ENCODE assay signal across 20 cellular contexts in the genomic region with DNA sequence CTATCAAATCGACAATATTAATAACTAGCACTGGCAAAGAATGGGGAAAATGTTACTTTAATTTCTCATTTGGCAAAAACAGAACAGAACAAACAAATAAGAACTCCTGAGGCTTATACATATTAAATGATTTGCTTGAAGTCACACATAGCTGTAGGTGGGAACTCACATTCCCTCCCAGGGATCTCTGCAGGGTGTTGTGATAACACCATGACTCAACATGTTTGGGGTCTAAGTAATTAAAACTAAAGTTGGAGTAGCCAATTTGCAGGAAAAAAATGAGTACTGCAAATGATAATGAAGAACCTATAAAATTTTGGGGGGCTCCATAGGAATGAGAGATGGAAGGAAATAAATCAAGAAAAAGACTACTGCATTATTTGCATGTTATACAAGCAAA. TPM values are rescaled to one million over a fixed set of nuclear protein-coding genes. Genes with fewer than 3 reads are reported as not detected.
DNase-seq lines count a peak whose midpoint lies in the region; ATAC-seq and TF ChIP-seq lines count a peak whose summit lies in the region.
"Had no signal": no experiment of that assay in that cellular context is flagged by ENCODE, and none has a peak within 500 bp of the region (broad histone marks: within the 10 kb centered on the region; RNA-seq: fewer than 3 reads in every experiment).

No MANE protein-coding gene starts in this region.

- ATAC-seq in gastroesophageal sphincter, result no peak
- ATAC-seq: CD8-positive, alpha-beta T cell; GM12878 had no signal

- H2BK15ac ChIP-seq in mesendoderm (replicated peaks; ENCODE audit: low read depth), result no peak overlapping the region

- H3K18ac ChIP-seq in mesendoderm (ENCODE audit: low read length), result no peak overlapping the region

- H3K27me3 Mint-ChIP-seq in mesothelial cell of epicardium (ENCODE audit: low read depth), result peaks cover 32% of the 10 kb centered on the region

- no peaks in the 10 kb centered on the region for H3K9me3 Mint-ChIP-seq in mesothelial cell of epicardium
- H3K9me3 Mint-ChIP-seq: CD8-positive, alpha-beta T cell had no signal

- no peak overlapping the region for H2AFZ ChIP-seq in osteoblast (ENCODE audit: low read length)

- H3K36me3 ChIP-seq in mesendoderm (ENCODE audit: control insufficient read depth, insufficient read depth, low read length) (no peaks in the 10 kb centered on the region), gastroesophageal sphincter (no peaks in the 10 kb centered on the region), osteoblast (ENCODE audit: insufficient read depth, low read length) (no peaks in the 10 kb centered on the region)
- H3K36me3 ChIP-seq: BLaER1 had no signal

- TF ChIP-seq POLR2A in gastroesophageal sphincter (IDR thresholded peaks at IDR 0.05), result no peak

- H3K4me2 ChIP-seq in mesendoderm (ENCODE audit: low read length) (no peak overlapping the region), osteoblast (ENCODE audit: insufficient read depth, low read length) (no peak overlapping the region)
- H3K4me2 ChIP-seq: BLaER1 had no signal

- no peak overlapping the region for H2AK5ac ChIP-seq in mesendoderm (ENCODE audit: low read length)

- TF ChIP-seq CTCF in gastroesophageal sphincter (IDR thresholded peaks at IDR 0.05) (no peak), osteoblast (IDR thresholded peaks at IDR 0.05; ENCODE audit: extremely low read depth, low read depth, low read length) (no peak), mesothelial cell of epicardium (IDR thresholded peaks at IDR 0.05; ENCODE audit: unreplicated experiment) (no peak)

- WGBS in mesendoderm (ENCODE audit: extremely low coverage, insufficient coverage, low lambda C conversion rate), result no CpG with 5 or more reads among the region's 1 CpG
- WGBS in gastroesophageal sphincter (ENCODE audit: low coverage in 1 of 2), 2 donors, result 86 to 100% methylated on average over 1 of the region's 1 CpG

- H3K4me1 Mint-ChIP-seq in mesothelial cell of epicardium, result peaks cover 3% of the 10 kb centered on the region
- H3K4me1 Mint-ChIP-seq: B cell; CD4-positive, CD25-positive, alpha-beta regulatory T cell had no signal

- DNase-seq in NCI-H2171 treated with DMSO at 0.1 percent for 48 hours (lab: John Stamatoyannopoulos, UW), result peak; percentile 53
- DNase-seq in NCI-H2171 (lab: John Stamatoyannopoulos, UW), result no peak
- DNase-seq in NCI-H69 (lab: John Stamatoyannopoulos, UW), result peak; percentile 54
- peak; percentile 82 for DNase-seq in mesendoderm
- no peak for DNase-seq in osteoblast (ENCODE audit: insufficient read length, low spot score, missing footprints)
- no peak for DNase-seq in mesothelial cell of epicardium (ENCODE audit: low spot score in 2 of 2, unreplicated experiment in 2 of 2)
- DNase-seq: Caco-2; CD4-positive, CD25-positive, alpha-beta regulatory T cell; CD8-positive, alpha-beta T cell; DMS153; DND-41; EL; GDM1; HCEC 1CT had no signal

- H3K56ac ChIP-seq in mesendoderm (ENCODE audit: low read length), result no peak overlapping the region

- H3K79me2 ChIP-seq in mesendoderm (ENCODE audit: control insufficient read depth, insufficient read depth, low read length) (no peaks in the 10 kb centered on the region), osteoblast (ENCODE audit: insufficient read depth, low read length) (no peaks in the 10 kb centered on the region)

- no peaks in the 10 kb centered on the region for H3K9me3 ChIP-seq in gastroesophageal sphincter
- no peaks in the 10 kb centered on the region for H3K9me3 ChIP-seq in osteoblast (ENCODE audit: low read depth, low read length)
- H3K9me3 ChIP-seq: BLaER1, Caco-2 had no signal

- no peak overlapping the region for H3K9ac ChIP-seq in mesendoderm (ENCODE audit: low read length)
- H3K9ac ChIP-seq: BLaER1 had no signal

- H3K4me3 ChIP-seq in mesendoderm (ENCODE audit: low read length), result no peak overlapping the region
- no peak overlapping the region for H3K4me3 ChIP-seq in gastroesophageal sphincter
- H3K4me3 ChIP-seq in osteoblast (ENCODE audit: insufficient read depth, low read length), result no peak overlapping the region
- H3K4me3 ChIP-seq: BLaER1, GM12878 had no signal

- H2BK5ac ChIP-seq in mesendoderm (ENCODE audit: low read length), result no peak overlapping the region

- H3K27me3 ChIP-seq in mesendoderm (ENCODE audit: insufficient read depth, low read length, poor library complexity), result no peaks in the 10 kb centered on the region
- H3K27me3 ChIP-seq in gastroesophageal sphincter, result no peaks in the 10 kb centered on the region
- no peaks in the 10 kb centered on the region for H3K27me3 ChIP-seq in osteoblast (ENCODE audit: insufficient read depth, low read length)
- H3K27me3 ChIP-seq: BLaER1 had no signal

- H3K36me3 Mint-ChIP-seq in mesothelial cell of epicardium, result no peaks in the 10 kb centered on the region
- H3K36me3 Mint-ChIP-seq: CD4-positive, CD25-positive, alpha-beta regulatory T cell; CD8-positive, alpha-beta T cell had no signal

- TF ChIP-seq EP300 in gastroesophageal sphincter (IDR thresholded peaks at IDR 0.05), result no peak

- no peak overlapping the region for H2BK120ac ChIP-seq in mesendoderm (ENCODE audit: low read depth, low read length)

- no peak overlapping the region for H3K23ac ChIP-seq in mesendoderm (ENCODE audit: low read length)

- H3K27ac ChIP-seq in mesendoderm (ENCODE audit: low read depth, low read length), result no peak overlapping the region
- no peak overlapping the region for H3K27ac ChIP-seq in gastroesophageal sphincter
- no peak overlapping the region for H3K27ac ChIP-seq in osteoblast (ENCODE audit: low read depth, low read length)
- H3K27ac ChIP-seq: 22Rv1, BLaER1, C4-2B had no signal

- no peak overlapping the region for H3K27ac Mint-ChIP-seq in mesothelial cell of epicardium
- H3K27ac Mint-ChIP-seq: B cell; CD4-positive, CD25-positive, alpha-beta regulatory T cell; CD8-positive, alpha-beta T cell had no signal

- H4K20me1 ChIP-seq in osteoblast (ENCODE audit: insufficient read depth, low read length), result no peaks in the 10 kb centered on the region
- H4K20me1 ChIP-seq: BLaER1 had no signal

- H3K4me1 ChIP-seq in mesendoderm (ENCODE audit: control insufficient read depth, low read depth, low read length), result no peaks in the 10 kb centered on the region
- H3K4me1 ChIP-seq in gastroesophageal sphincter, result no peaks in the 10 kb centered on the region
- H3K4me1 ChIP-seq in osteoblast (ENCODE audit: insufficient read depth, low read length), result no peaks in the 10 kb centered on the region
- H3K4me1 ChIP-seq: BLaER1, Caco-2 had no signal

- no peak overlapping the region for H4K5ac ChIP-seq in mesendoderm (ENCODE audit: low read length)

- H3K4me3 Mint-ChIP-seq in mesothelial cell of epicardium, result no peak overlapping the region
- H3K4me3 Mint-ChIP-seq: B cell; CD4-positive, CD25-positive, alpha-beta regulatory T cell; CD8-positive, alpha-beta T cell had no signal

- no peak overlapping the region for H3K4ac ChIP-seq in mesendoderm (ENCODE audit: low read depth, low read length)

- no peaks in the 10 kb centered on the region for H3K79me1 ChIP-seq in mesendoderm (ENCODE audit: low read length)

- no peak overlapping the region for H4K8ac ChIP-seq in mesendoderm (ENCODE audit: low read depth, low read length)

RNA-seq across cellular contexts. Expression of a gene that starts 27.5 kb away (rescaled TPM):
- 0.56 TPM for polyA plus RNA-seq in mesendoderm (2013, experiment 1 of 2)
- 0.56 TPM for polyA plus RNA-seq in mesendoderm (2013, experiment 2 of 2)
- total RNA-seq in gastroesophageal sphincter, result under 1 TPM in 3 of 4 donors, not detected in 1; 0.13 to 0.16 (median 0.15) TPM
- under 0.01 TPM in 2 replicates for total RNA-seq in osteoblast
- total RNA-seq in mesothelial cell of epicardium, result 0.69 to 0.92 TPM (median 0.72 TPM) in 3 replicates
- total RNA-seq: CD4-positive, CD25-positive, alpha-beta regulatory T cell; CD8-positive, alpha-beta T cell had no signal
- polyA plus RNA-seq: CD4-positive, CD25-positive, alpha-beta regulatory T cell had no signal

Comparison
In these comparisons a context has a peak if more than half of its experiments do, and no peak if none do; other contexts are left out.
1. DNase-seq: peak in NCI-H2171 treated with DMSO at 0.1 percent for 48 hours (single experiment), NCI-H69 (single experiment) and mesendoderm (single experiment); none in NCI-H2171 (single experiment), osteoblast (single experiment) and mesothelial cell of epicardium (0 of 2).